ENCODE assay signal across 16 cellular contexts in genomic region chr16:85211247-85211910, GRCh38.
DNase-seq lines count a peak whose midpoint lies in the region; ATAC-seq and TF ChIP-seq lines count a peak whose summit lies in the region.
"Had no signal": no experiment of that assay in that cellular context is flagged by ENCODE, and none has a peak within 500 bp of the region (broad histone marks: within the 10 kb centered on the region; RNA-seq: fewer than 3 reads in every experiment).

No MANE protein-coding gene starts in this region.

- intact Hi-C loops in ovary (cut with DNase I): no loop called here
- intact Hi-C loops in body of pancreas (cut with DNase I): no loop called here

- WGBS in ovary, 3 donors: 88 to 95% (median 91%) methylated on average over 20 of the region's 20 CpGs
- 85 to 90% methylated on average over 11 to 20 of the region's 20 CpGs for WGBS in body of pancreas, 2 donors

- DNase-seq in Daoy (ENCODE audit: low read depth): peak; percentile 51
- peak; percentile 34 for DNase-seq in RPMI7951 (ENCODE audit: low read depth)
- peak; percentile 57 for DNase-seq in epidermal melanocyte (ENCODE audit: insufficient read length, low spot score)
- DNase-seq in ovary: peak in 3 of 5 donors; percentile 25 to 45 (median 40)
- no peak for DNase-seq in anterior cingulate cortex (lab: John Stamatoyannopoulos, UW)
- DNase-seq in body of pancreas: no peak
- DNase-seq in cerebellar nuclear complex (lab: John Stamatoyannopoulos, UW): no peak
- DNase-seq in Peyer's patch: no peak
- DNase-seq: DND-41, midbrain, NCI-H1436, NCI-H345, tibial artery had no signal

- H3K27me3 ChIP-seq in ovary: no peaks in the 10 kb centered on the region
- no peaks in the 10 kb centered on the region for H3K27me3 ChIP-seq in body of pancreas
- H3K27me3 ChIP-seq in Peyer's patch: no peaks in the 10 kb centered on the region
- H3K27me3 ChIP-seq: BLaER1 treated with 17β-estradiol and CSF1 and Interleukin-3, amounts not matched to agents 10 nM and 100 nM; tibial artery had no signal

- no peaks in the 10 kb centered on the region for H3K9me3 ChIP-seq in ovary
- H3K9me3 ChIP-seq in body of pancreas: no peaks in the 10 kb centered on the region
- H3K9me3 ChIP-seq in Peyer's patch: no peaks in the 10 kb centered on the region
- H3K9me3 ChIP-seq: BLaER1 treated with 17β-estradiol and CSF1 and Interleukin-3, amounts not matched to agents 10 nM and 100 nM; tibial artery had no signal

- H3K4me3 ChIP-seq in ovary: no peak overlapping the region
- H3K4me3 ChIP-seq in body of pancreas: no peak overlapping the region
- H3K4me3 ChIP-seq in Peyer's patch: no peak overlapping the region
- H3K4me3 ChIP-seq: BLaER1 treated with 17β-estradiol and CSF1 and Interleukin-3, amounts not matched to agents 10 nM and 100 nM; tibial artery had no signal

- no peak for ATAC-seq in body of pancreas
- ATAC-seq: WTC11 had no signal

- peaks cover 35% of the 10 kb centered on the region for H3K4me1 ChIP-seq in ovary (ENCODE audit: insufficient read depth)
- H3K4me1 ChIP-seq in body of pancreas: peaks cover 39% of the 10 kb centered on the region
- peaks cover 0 to 14% (median 0%) of the 10 kb centered on the region in 4 donors for H3K4me1 ChIP-seq in Peyer's patch

- no peak for TF ChIP-seq CTCF in ovary (IDR thresholded peaks at IDR 0.05)
- TF ChIP-seq CTCF in body of pancreas (IDR thresholded peaks at IDR 0.05): no peak
- TF ChIP-seq CTCF in Peyer's patch (IDR thresholded peaks at IDR 0.05): no peak

- TF ChIP-seq EP300 in ovary (IDR thresholded peaks at IDR 0.05): no peak

- H3K36me3 ChIP-seq in ovary (no peaks in the 10 kb centered on the region), body of pancreas (replicated peaks in 1 of 2; ENCODE audit: insufficient read depth in 1 of 2, low read depth in 2 of 2) (no peaks in the 10 kb centered on the region), Peyer's patch (no peaks in the 10 kb centered on the region)
- H3K36me3 ChIP-seq: BLaER1 treated with 17β-estradiol and CSF1 and Interleukin-3, amounts not matched to agents 10 nM and 100 nM; tibial artery had no signal

- H3K27ac ChIP-seq in ovary (peak overlapping the region in 1 of 2 donors; percentile 32), body of pancreas (no peak overlapping the region), Peyer's patch (no peak overlapping the region)
- H3K27ac ChIP-seq: BLaER1 treated with 17β-estradiol and CSF1 and Interleukin-3, amounts not matched to agents 10 nM and 100 nM; parathyroid adenoma had no signal

- TF ChIP-seq POLR2A in ovary (IDR thresholded peaks at IDR 0.05) (no peak), body of pancreas (IDR thresholded peaks at IDR 0.05) (no peak), Peyer's patch (IDR thresholded peaks at IDR 0.05) (no peak)

Comparison
In these comparisons a context has a peak if more than half of its experiments do, and no peak if none do; other contexts are left out.
1. DNase-seq: peak in Daoy (single experiment), RPMI7951 (single experiment), epidermal melanocyte (single experiment) and ovary (3 of 5); none in anterior cingulate cortex (0 of 58), body of pancreas (0 of 4), cerebellar nuclear complex (0 of 2) and Peyer's patch (0 of 3).